16 cellular contexts compared by ENCODE assay signal in the genomic region with DNA sequence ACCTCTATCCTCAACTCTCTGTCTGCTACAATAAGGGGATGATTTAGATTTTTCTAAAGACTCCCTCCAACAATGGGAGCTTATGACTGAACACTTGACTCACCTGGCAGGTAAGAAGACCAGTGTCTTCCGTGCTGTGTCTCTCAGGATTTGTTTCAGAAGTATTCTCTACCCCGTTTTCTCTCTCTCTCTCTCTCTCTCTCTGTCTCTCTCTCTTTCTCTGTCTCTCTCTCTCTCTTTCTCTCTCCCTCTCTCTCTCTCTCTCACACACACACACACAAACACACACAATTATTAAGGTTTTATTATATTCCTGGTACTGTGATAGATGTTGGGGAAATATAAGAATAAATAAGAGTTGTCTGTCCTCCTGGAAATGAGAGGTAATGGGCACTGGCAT.
"Had no signal": no experiment of that assay in that cellular context is flagged by ENCODE, and none has a peak within 500 bp of the region (broad histone marks: within the 10 kb centered on the region; RNA-seq: fewer than 3 reads in every experiment).

No MANE protein-coding gene starts in this region.

- DNase-seq: activated CD4-positive, alpha-beta T cell treated with anti-CD3 and anti-CD28 coated beads, Interleukin-2, amount 50 U/mL, for 1 hour; activated CD4-positive, CD25-positive, alpha-beta regulatory T cell; activated effector memory CD4-positive, alpha-beta T cell treated with Interleukin-2 at 50 U/mL for 16 hours; activated T-cell treated with anti-CD3 and anti-CD28 coated beads, Interleukin-2, amount 50 U/mL, for 24 hours; amygdala; colonic mucosa; effector CD8-positive, alpha-beta T cell; heart right ventricle; kidney; left ventricle myocardium inferior; retina; stimulated activated CD4-positive, alpha-beta T cell treated with anti-CD3 and anti-CD28 coated beads, Interleukin-15, amount 100 ng/mL, for 24 hours; stimulated activated CD4-positive, alpha-beta T cell treated with anti-CD3 and anti-CD28 coated beads, Interleukin-4, amount 100 ng/mL, for 24 hours; T-helper 17 cell; tibial artery had no signal

- H3K27ac ChIP-seq: colonic mucosa, heart right ventricle, left ventricle myocardium inferior, parathyroid adenoma, tibial artery had no signal

- ATAC-seq: heart right ventricle, T-helper 17 cell had no signal

- H3K36me3 ChIP-seq: colonic mucosa, heart right ventricle, left ventricle myocardium inferior, tibial artery had no signal

- H3K9me3 ChIP-seq: colonic mucosa, heart right ventricle, left ventricle myocardium inferior, tibial artery had no signal

- H3K4me3 ChIP-seq: colonic mucosa, heart right ventricle, left ventricle myocardium inferior, tibial artery had no signal

- H3K4me1 ChIP-seq: colonic mucosa, heart right ventricle, left ventricle myocardium inferior, parathyroid adenoma, tibial artery had no signal
